ENCODE assay signal across 8 cellular contexts in the genomic region with DNA sequence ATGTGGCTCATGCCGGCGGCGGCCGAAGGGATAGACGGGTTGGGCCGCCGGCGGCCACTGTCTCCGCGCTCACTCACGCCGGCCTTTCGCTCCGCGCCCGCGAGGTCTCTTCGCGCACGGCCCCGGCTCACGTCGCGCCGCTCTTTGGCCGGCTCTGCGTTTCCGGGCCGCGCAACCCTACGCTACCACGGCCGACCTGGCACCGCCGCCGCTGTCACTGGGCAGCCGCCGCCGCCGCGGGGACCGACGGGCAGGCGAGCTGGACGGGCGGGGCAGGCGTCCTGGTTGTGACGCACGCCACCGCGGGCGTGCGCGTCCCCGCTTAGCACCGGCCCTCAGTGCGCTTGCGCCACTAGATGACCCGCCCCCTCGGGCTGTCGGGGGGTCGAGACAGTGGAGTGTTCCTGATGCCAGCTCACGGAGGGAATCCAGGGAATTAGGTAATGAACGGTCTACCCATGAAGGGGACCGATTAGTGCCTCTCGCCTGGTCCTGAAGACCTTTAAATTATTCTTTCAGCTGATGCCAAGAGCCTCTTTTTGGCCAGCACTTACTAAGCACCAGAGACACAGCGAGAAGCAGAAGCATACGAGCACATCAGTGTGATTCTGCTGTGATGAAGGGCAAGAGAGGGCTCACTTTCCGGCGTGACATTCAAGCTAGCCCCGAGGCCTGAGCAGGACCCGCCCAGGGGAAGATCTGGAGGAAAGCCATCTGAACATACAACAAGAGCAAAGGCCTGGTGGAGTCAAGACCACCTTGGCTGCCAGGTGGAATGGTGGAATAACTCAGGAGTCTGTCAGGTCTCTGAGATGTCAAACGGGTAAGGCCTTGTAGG. TPM values are rescaled to one million over a fixed set of nuclear protein-coding genes. Genes with fewer than 3 reads are reported as not detected.
DNase-seq lines count a peak whose midpoint lies in the region; ATAC-seq and TF ChIP-seq lines count a peak whose summit lies in the region.

A gene (minus strand): TSS at position 289 of the 838 bp plus-strand sequence. CDS start 278 bp downstream, at position 11.

- ATAC-seq in GM21390 (IDR thresholded peaks at IDR 0.05; ENCODE audit: unreplicated experiment) = peak; percentile 83
- ATAC-seq in mucosa of descending colon = peak; percentile 97

- peak within 1 kb of the TSS; percentile 80 for H3K27ac Mint-ChIP-seq in Calu3 (ENCODE audit: unreplicated experiment)

- intact Hi-C loops in Calu3 (cut with micrococcal nuclease; ENCODE audit: unreplicated experiment) (no loop called here), mucosa of descending colon (cut with DNase I, micrococcal nuclease) (no loop called here)

- CTCF ChIA-PET in Calu3 (lab: Charles Lee) = interaction anchor here (0.5 to 1.1 kb wide), 5 partner anchors 49 to 653 kb away, joined by 3 to 10 read pairs (median 4); a partner anchor contains a TSS

- no peaks in the 10 kb centered on the region for H3K9me3 Mint-ChIP-seq in Calu3 (ENCODE audit: low read depth, unreplicated experiment)

- no peaks in the 10 kb centered on the region for H3K36me3 ChIP-seq in HUES48 (ENCODE audit: control insufficient read depth, insufficient read depth, low read length)
- H3K36me3 ChIP-seq in mucosa of descending colon (ENCODE audit: low read depth) = no peaks in the 10 kb centered on the region

- peak within 1 kb of the TSS; percentile 92 for H3K4me3 Mint-ChIP-seq in Calu3 (ENCODE audit: low read depth, unreplicated experiment)

- no peak within 1 kb of the TSS for H3K9ac ChIP-seq in HUES48 (ENCODE audit: low read depth, low read length)

- peak; percentile 92 for DNase-seq in Calu3
- DNase-seq in OCI-M2 (lab: John Stamatoyannopoulos, UW; ENCODE audit: unreplicated experiment) = peak; percentile 72
- peak; percentile 81 for DNase-seq in activated T-cell treated with anti-CD3 and anti-CD28 coated beads for 48 hours (ENCODE audit: low read depth)
- DNase-seq in epithelial cell of proximal tubule (ENCODE audit: low read depth) = no peak
- peak; percentile 90 to 94 (median 93) for DNase-seq in mucosa of descending colon
- peak; percentile 77 to 80 for DNase-seq in stimulated activated CD8-positive, alpha-beta memory T cell treated with anti-CD3 and anti-CD28 coated beads, Interleukin-2, amount 100 ng/mL, for 48 hours (ENCODE audit: low read depth in 2 of 2)

- H3K27me3 Mint-ChIP-seq in Calu3 (ENCODE audit: unreplicated experiment) = no peaks in the 10 kb centered on the region

- H3K4me1 ChIP-seq in HUES48 (ENCODE audit: control insufficient read depth, insufficient read depth, low read length) = no peaks in the 10 kb centered on the region
- H3K4me1 ChIP-seq in mucosa of descending colon (ENCODE audit: low read depth) = peaks cover 20% of the 10 kb centered on the region

- peak within 1 kb of the TSS; percentile 69 for H3K4me3 ChIP-seq in HUES48 (ENCODE audit: low read depth, low read length)
- peak within 1 kb of the TSS; percentile 83 for H3K4me3 ChIP-seq in epithelial cell of proximal tubule (ENCODE audit: low read depth, low read length)
- peak within 1 kb of the TSS; percentile 76 for H3K4me3 ChIP-seq in mucosa of descending colon

- peaks cover 7% of the 10 kb centered on the region for H3K4me1 Mint-ChIP-seq in Calu3 (ENCODE audit: low read depth, unreplicated experiment)

- TF ChIP-seq CTCF in Calu3 (IDR thresholded peaks at IDR 0.05; ENCODE audit: unreplicated experiment) (no peak), epithelial cell of proximal tubule (conservative IDR thresholded peaks at IDR 0.05; ENCODE audit: low read depth, low read length) (peak; percentile 1), mucosa of descending colon (IDR thresholded peaks at IDR 0.05) (no peak)

- H3K9me3 ChIP-seq in HUES48 (ENCODE audit: control insufficient read depth, insufficient read depth, low read length) = no peaks in the 10 kb centered on the region
- H3K9me3 ChIP-seq in mucosa of descending colon = no peaks in the 10 kb centered on the region

- H3K27me3 ChIP-seq in HUES48 (ENCODE audit: control insufficient read depth, insufficient read depth, low read length) = peaks cover 3% of the 10 kb centered on the region; the same call in 1 of the 2 replicates

- BruUV-seq in Calu3 (replicated peaks; lab: Mats Ljungman, UMichigan) = TSS peak; percentile 49

- peaks cover 23% of the 10 kb centered on the region for H3K36me3 Mint-ChIP-seq in Calu3 (ENCODE audit: insufficient read depth, unreplicated experiment)

- no peak within 1 kb of the TSS for H3K27ac ChIP-seq in HUES48 (ENCODE audit: low read depth, low read length)

RNA-seq across cellular contexts. Expression of the gene that starts here (rescaled TPM):
- 39.0 and 48.0 TPM in 2 replicates for total RNA-seq in Calu3 (2022)
- total RNA-seq in epithelial cell of proximal tubule = 23.5 and 30.4 TPM in 2 replicates
- 10 to 100 TPM; 53.3 to 76.3 (median 55.6) TPM for total RNA-seq in mucosa of descending colon
